In the genomic region with DNA sequence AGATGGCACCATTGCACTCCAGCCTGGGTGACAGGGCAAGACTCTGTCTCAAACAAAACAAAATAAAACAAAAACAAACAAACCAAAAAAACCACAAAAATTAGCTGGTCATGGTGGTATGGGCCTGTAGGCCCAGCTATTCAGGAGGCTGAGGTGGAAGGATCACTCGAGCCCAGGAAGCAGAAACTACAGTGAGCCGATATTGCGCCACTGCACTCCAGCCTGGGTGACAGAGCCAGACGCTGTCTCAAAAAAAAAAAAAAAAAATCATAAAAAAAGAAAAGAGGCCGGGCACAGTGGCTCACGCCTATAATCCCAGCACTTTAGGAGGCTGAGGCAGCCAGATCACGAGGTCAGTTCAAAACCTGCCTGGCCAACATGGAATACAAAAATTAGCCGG, we compare ENCODE assay signal across 7 cellular contexts. TPM values are rescaled to one million over a fixed set of nuclear protein-coding genes. Genes with fewer than 3 reads are reported as not detected.
DNase-seq lines count a peak whose midpoint lies in the region; ATAC-seq and TF ChIP-seq lines count a peak whose summit lies in the region.
"Not testable (repeated sequence)": the region's sequence is repeated elsewhere in the genome, so short reads cannot be mapped to it uniquely, and the experiment has no call there.

No MANE protein-coding gene starts in this region.

- H3K36me3 Mint-ChIP-seq in activated CD4-positive, alpha-beta T cell treated with anti-CD3 and anti-CD28 coated beads for 36 hours (ENCODE audit: low read depth): peaks cover 44% of the 10 kb centered on the region
- H3K36me3 Mint-ChIP-seq in activated naive CD8-positive, alpha-beta T cell: not testable (repeated sequence)
- peaks cover 0 to 50% (median 2%) of the 10 kb centered on the region in 3 donors for H3K36me3 Mint-ChIP-seq in naive thymus-derived CD8-positive, alpha-beta T cell

- H3K4me3 Mint-ChIP-seq in activated CD4-positive, alpha-beta T cell treated with anti-CD3 and anti-CD28 coated beads for 36 hours: not testable (repeated sequence)
- H3K4me3 Mint-ChIP-seq in activated naive CD8-positive, alpha-beta T cell: peak overlapping the region; percentile 67
- peak overlapping the region; percentile 36 to 76 (median 66) for H3K4me3 Mint-ChIP-seq in naive thymus-derived CD8-positive, alpha-beta T cell
- H3K4me3 Mint-ChIP-seq in stimulated activated naive CD8-positive, alpha-beta T cell treated with anti-CD3 and anti-CD28 coated beads, Interleukin-15, amount 100 ng/mL, for 72 hours: peak overlapping the region; percentile 37 to 70

- peak overlapping the region; percentile 31 for H3K27ac Mint-ChIP-seq in activated CD4-positive, alpha-beta T cell treated with anti-CD3 and anti-CD28 coated beads for 36 hours
- H3K27ac Mint-ChIP-seq in activated naive CD8-positive, alpha-beta T cell: peak overlapping the region; percentile 78
- peak overlapping the region; percentile 44 to 87 (median 85) for H3K27ac Mint-ChIP-seq in naive thymus-derived CD8-positive, alpha-beta T cell
- H3K27ac Mint-ChIP-seq in stimulated activated naive CD8-positive, alpha-beta T cell treated with anti-CD3 and anti-CD28 coated beads, Interleukin-15, amount 100 ng/mL, for 72 hours: peak overlapping the region in 1 of 2 donors; percentile 89

- ATAC-seq in activated CD4-positive, alpha-beta T cell treated with anti-CD3 and anti-CD28 coated beads for 36 hours; stimulated activated naive CD8-positive, alpha-beta T cell treated with anti-CD3 and anti-CD28 coated beads, Interleukin-15, amount 100 ng/mL, for 72 hours: not testable (repeated sequence)
- ATAC-seq in Right ventricle myocardium inferior: peak; percentile 40
- peak; percentile 18 to 27 for ATAC-seq in naive thymus-derived CD8-positive, alpha-beta T cell

- H3K27me3 Mint-ChIP-seq in activated CD4-positive, alpha-beta T cell treated with anti-CD3 and anti-CD28 coated beads for 36 hours; activated naive CD8-positive, alpha-beta T cell; naive thymus-derived CD8-positive, alpha-beta T cell; stimulated activated naive CD8-positive, alpha-beta T cell treated with anti-CD3 and anti-CD28 coated beads, Interleukin-15, amount 100 ng/mL, for 72 hours: not testable (repeated sequence)

- intact Hi-C loops in activated CD4-positive, alpha-beta T cell treated with anti-CD3 and anti-CD28 coated beads for 36 hours (cut with DNase I, micrococcal nuclease); Right ventricle myocardium inferior (cut with DNase I): not testable (repeated sequence)

- not testable (repeated sequence) for H3K9me3 Mint-ChIP-seq in activated CD4-positive, alpha-beta T cell treated with anti-CD3 and anti-CD28 coated beads for 36 hours (ENCODE audit: low read depth); activated naive CD8-positive, alpha-beta T cell (ENCODE audit: low read depth); naive thymus-derived CD8-positive, alpha-beta T cell; stimulated activated naive CD8-positive, alpha-beta T cell treated with anti-CD3 and anti-CD28 coated beads, Interleukin-15, amount 100 ng/mL, for 72 hours

- CTCF ChIA-PET in activated CD4-positive, alpha-beta T cell treated with anti-CD3 and anti-CD28 coated beads for 36 hours (lab: Charles Lee): interaction anchor here (0.9 to 2.5 kb wide), 4 partner anchors 9 to 327 kb away, joined by 3 to 12 read pairs (median 6); no protein-coding TSS in a partner anchor

- DNase-seq in GF-D8 (lab: John Stamatoyannopoulos, UW): peak; percentile 34
- peak; percentile 75 for DNase-seq in NB4 (ENCODE audit: low read depth)
- DNase-seq in activated CD4-positive, alpha-beta T cell treated with anti-CD3 and anti-CD28 coated beads for 36 hours; Right ventricle myocardium inferior (ENCODE audit: missing footprints); naive thymus-derived CD8-positive, alpha-beta T cell; stimulated activated naive CD8-positive, alpha-beta T cell treated with anti-CD3 and anti-CD28 coated beads, Interleukin-15, amount 100 ng/mL, for 72 hours: not testable (repeated sequence)

- peaks cover 82% of the 10 kb centered on the region for H3K4me1 Mint-ChIP-seq in activated CD4-positive, alpha-beta T cell treated with anti-CD3 and anti-CD28 coated beads for 36 hours
- peaks cover 76% of the 10 kb centered on the region for H3K4me1 Mint-ChIP-seq in activated naive CD8-positive, alpha-beta T cell (ENCODE audit: low read depth)
- peaks cover 34 to 94% (median 81%) of the 10 kb centered on the region in 4 donors for H3K4me1 Mint-ChIP-seq in naive thymus-derived CD8-positive, alpha-beta T cell
- H3K4me1 Mint-ChIP-seq in stimulated activated naive CD8-positive, alpha-beta T cell treated with anti-CD3 and anti-CD28 coated beads, Interleukin-15, amount 100 ng/mL, for 72 hours: peaks cover 91% of the 10 kb centered on the region

- not testable (repeated sequence) for TF ChIP-seq CTCF in NB4 (IDR thresholded peaks at IDR 0.05; ENCODE audit: low read depth, low read length)

- POLR2A ChIA-PET in activated CD4-positive, alpha-beta T cell treated with anti-CD3 and anti-CD28 coated beads for 36 hours (lab: Charles Lee): interaction anchor here (0.7 kb wide), 1 partner anchor 33 kb away, joined by 3 read pairs; no protein-coding TSS in a partner anchor
- POLR2A ChIA-PET in naive thymus-derived CD8-positive, alpha-beta T cell (lab: Charles Lee): interaction anchor here (1.2 to 16.6 kb wide), 4 partner anchors 8 to 26 kb away, joined by 3 to 674 read pairs (median 25); a partner anchor contains a TSS

- not testable (repeated sequence) for H3K4me3 ChIP-seq in NB4 (ENCODE audit: low read depth, low read length)

- TF ChIP-seq POLR2A in NB4 (IDR thresholded peaks at IDR 0.05; ENCODE audit: extremely low read depth, insufficient read length): not testable (repeated sequence)

RNA-seq across cellular contexts. Expression of a gene that starts 9.7 kb away (rescaled TPM):
- total RNA-seq in activated CD4-positive, alpha-beta T cell treated with anti-CD3 and anti-CD28 coated beads for 36 hours: 100 to 1,000 TPM; 186 to 191 TPM
- 7.2 TPM for total RNA-seq in Right ventricle myocardium inferior
- total RNA-seq in naive thymus-derived CD8-positive, alpha-beta T cell: 100 to 1,000 TPM; 251 to 268 TPM
- polyA plus RNA-seq in naive thymus-derived CD8-positive, alpha-beta T cell: 100 to 1,000 TPM; 409 to 533 (median 504) TPM

Comparison
In these comparisons a context has a peak if more than half of its experiments do, and no peak if none do; other contexts are left out.
1. RNA of a gene that starts 9.7 kb away (total RNA-seq): 251 to 268 TPM in naive thymus-derived CD8-positive, alpha-beta T cell and 186 to 191 TPM in activated CD4-positive, alpha-beta T cell treated with anti-CD3 and anti-CD28 coated beads for 36 hours; 7.2 TPM in Right ventricle myocardium inferior (single experiment); every median in the first group is over 10 times any median in the second.